ENCODE assay signal across 26 cellular contexts in the genomic region with DNA sequence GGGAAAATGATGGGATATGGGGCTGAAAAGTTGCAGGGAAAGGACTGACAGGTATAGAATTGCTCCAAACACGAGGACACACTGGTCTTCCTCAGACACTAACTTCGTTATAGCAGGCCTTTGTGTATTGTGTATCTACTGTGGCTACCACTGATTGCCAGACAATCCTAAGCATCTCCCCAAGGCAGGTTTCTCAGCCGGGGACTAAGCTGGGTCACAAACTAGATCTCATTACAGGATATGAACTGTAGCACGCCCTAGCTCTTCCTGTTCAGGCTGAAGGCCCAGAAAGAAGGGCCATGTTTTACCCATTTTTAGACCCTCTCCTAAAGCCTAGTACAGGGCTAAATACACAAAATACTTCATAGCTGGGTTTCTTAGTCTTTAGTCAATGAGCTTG. TPM values are rescaled to one million over a fixed set of nuclear protein-coding genes. Genes with fewer than 3 reads are reported as not detected.
"Had no signal": no experiment of that assay in that cellular context is flagged by ENCODE, and none has a peak within 500 bp of the region (broad histone marks: within the 10 kb centered on the region; RNA-seq: fewer than 3 reads in every experiment).

No MANE protein-coding gene starts in this region.

- H3K4me1 ChIP-seq: breast epithelium, prostate gland had no signal

- ATAC-seq: activated T-helper 17 cell treated with anti-CD3 and anti-CD28 coated beads, Interleukin-2, amount 50 U/mL, for 72 hours; heart right ventricle; stimulated activated naive CD8-positive, alpha-beta T cell treated with anti-CD3 and anti-CD28 coated beads, Interleukin-15, Interleukin-2, amounts not matched to agents 100 U/mL and 50 U/mL, for 24 hours had no signal

- H3K36me3 ChIP-seq: breast epithelium, esophagus squamous epithelium, heart right ventricle, left ventricle myocardium inferior, prostate gland, right atrium auricular region, tibial artery, vagina had no signal

- H3K27me3 ChIP-seq: breast epithelium, esophagus squamous epithelium, heart right ventricle, right atrium auricular region, tibial artery, vagina had no signal

- H3K27ac ChIP-seq: breast epithelium, esophagus squamous epithelium, heart right ventricle, left ventricle myocardium inferior, prostate gland, right atrium auricular region, tibial artery, vagina, VCaP had no signal

- H3K4me3 ChIP-seq: breast epithelium, esophagus squamous epithelium, heart right ventricle, left ventricle myocardium inferior, prostate gland, right atrium auricular region, tibial artery, vagina had no signal

- H3K4me3 Mint-ChIP-seq: activated T-helper 17 cell treated with anti-CD3 and anti-CD28 coated beads, Interleukin-2, amount 50 U/mL, for 72 hours had no signal

- H3K27me3 Mint-ChIP-seq: activated T-helper 17 cell treated with anti-CD3 and anti-CD28 coated beads, Interleukin-2, amount 50 U/mL, for 72 hours had no signal

- H3K9me3 Mint-ChIP-seq: activated T-helper 17 cell treated with anti-CD3 and anti-CD28 coated beads, Interleukin-2, amount 50 U/mL, for 72 hours had no signal

- DNase-seq: activated CD4-positive, alpha-beta T cell treated with anti-CD3 and anti-CD28 coated beads, Interleukin-2, amount 50 U/mL, for 4 hours; activated CD4-positive, CD25-positive, alpha-beta regulatory T cell treated with anti-CD3 and anti-CD28 coated beads, Interleukin-2, amount 50 U/mL, for 72 hours; activated naive CD4-positive, alpha-beta T cell; activated T-cell treated with anti-CD3 and anti-CD28 coated beads, Interleukin-2, amount 50 U/mL, for 1 hour; cerebellar nuclear complex; cortex of kidney; effector CD4-positive, alpha-beta T cell; esophagus squamous epithelium; heart right ventricle; kidney glomerular epithelial cell; left ventricle myocardium inferior; mammary epithelial cell; stimulated activated CD4-positive, alpha-beta T cell treated with anti-CD3 and anti-CD28 coated beads, Interleukin-12 subunit alpha, Interleukin-12 subunit beta, amount 100 ng/mL, for 4 hours; stimulated activated CD4-positive, alpha-beta T cell treated with anti-CD3 and anti-CD28 coated beads, Interleukin-2, amount 100 ng/mL, for 24 hours; stimulated activated naive CD8-positive, alpha-beta T cell treated with anti-CD3 and anti-CD28 coated beads, Interleukin-15, Interleukin-2, amounts not matched to agents 100 U/mL and 50 U/mL, for 24 hours; substantia nigra; T-helper 9 cell; tibial artery had no signal

- H3K9me3 ChIP-seq: breast epithelium, esophagus squamous epithelium, heart right ventricle, left ventricle myocardium inferior, prostate gland, right atrium auricular region, tibial artery, vagina had no signal

RNA-seq across cellular contexts. Expression of gene ARHGEF15, which starts 26.7 kb away (rescaled TPM):
- total RNA-seq: activated T-helper 17 cell treated with anti-CD3 and anti-CD28 coated beads, Interleukin-2, amount 50 U/mL, for 72 hours; mammary epithelial cell; myocyte; osteoblast had no signal
